Comparison of ENCODE assay signal across 22 cellular contexts in genomic region chr4:45199736-45200135, GRCh38.
DNase-seq lines count a peak whose midpoint lies in the region; ATAC-seq, FAIRE-seq and TF ChIP-seq lines count a peak whose summit lies in the region.
"Had no signal": no experiment of that assay in that cellular context is flagged by ENCODE, and none has a peak within 500 bp of the region (broad histone marks: within the 10 kb centered on the region; RNA-seq: fewer than 3 reads in every experiment).

No MANE protein-coding gene starts in this region.

- H3K4me1 ChIP-seq in BE2C: peaks cover 14% of the 10 kb centered on the region
- H3K4me1 ChIP-seq in foreskin keratinocyte: no peaks in the 10 kb centered on the region
- no peaks in the 10 kb centered on the region for H3K4me1 ChIP-seq in heart right ventricle
- H3K4me1 ChIP-seq: BLaER1 treated with 17β-estradiol and CSF1 and Interleukin-3, amounts not matched to agents 10 nM and 100 nM; Caco-2 had no signal

- no peak for TF ChIP-seq CTCF in BE2C (IDR thresholded peaks at IDR 0.05; ENCODE audit: low read depth, low read length)
- TF ChIP-seq CTCF in foreskin keratinocyte (conservative IDR thresholded peaks at IDR 0.05): no peak
- no peak for TF ChIP-seq CTCF in heart right ventricle (IDR thresholded peaks at IDR 0.05)

- H3K36me3 ChIP-seq in BE2C (no peaks in the 10 kb centered on the region), heart right ventricle (no peaks in the 10 kb centered on the region)
- H3K36me3 ChIP-seq: BLaER1 treated with 17β-estradiol and CSF1 and Interleukin-3, amounts not matched to agents 10 nM and 100 nM had no signal

- peak; percentile 34 for DNase-seq in BE2C
- peak; percentile 73 for DNase-seq in NCI-H226
- peak; percentile 64 to 89 for DNase-seq in foreskin keratinocyte
- DNase-seq in urothelium cell line (ENCODE audit: low spot score): no peak
- no peak for DNase-seq in kidney glomerular epithelial cell (lab: John Stamatoyannopoulos, UW)
- DNase-seq in left cardiac atrium: no peak
- DNase-seq in heart right ventricle: no peak
- DNase-seq: 8988T; ACHN; Caco-2; Calu3; CD4-positive, alpha-beta T cell; CD8-positive, alpha-beta T cell; DMS79 treated with DMSO at 0.1 percent for 48 hours; GF-D8 had no signal

- no peaks in the 10 kb centered on the region for H3K27me3 ChIP-seq in BE2C
- no peaks in the 10 kb centered on the region for H3K27me3 ChIP-seq in foreskin keratinocyte
- H3K27me3 ChIP-seq in heart right ventricle: no peaks in the 10 kb centered on the region
- H3K27me3 ChIP-seq: BLaER1 treated with 17β-estradiol and CSF1 and Interleukin-3, amounts not matched to agents 10 nM and 100 nM had no signal

- H3K4me3 ChIP-seq in BE2C (ENCODE audit: low read depth, low read length): no peak overlapping the region
- H3K4me3 ChIP-seq in heart right ventricle: no peak overlapping the region
- H3K4me3 ChIP-seq: BLaER1 treated with 17β-estradiol and CSF1 and Interleukin-3, amounts not matched to agents 10 nM and 100 nM had no signal

- ATAC-seq in foreskin keratinocyte: no peak
- ATAC-seq in left cardiac atrium: no peak
- ATAC-seq in heart right ventricle: no peak
- ATAC-seq: CD8-positive, alpha-beta T cell had no signal

- 82 to 83% methylated on average over 1 of the region's 1 CpG for WGBS in heart right ventricle, 2 donors

- H3K27ac ChIP-seq in foreskin keratinocyte (no peak overlapping the region), heart right ventricle (no peak overlapping the region)
- H3K27ac ChIP-seq: BLaER1 treated with 17β-estradiol and CSF1 and Interleukin-3, amounts not matched to agents 10 nM and 100 nM; C4-2B had no signal

- no peaks in the 10 kb centered on the region for H3K9me3 ChIP-seq in BE2C
- H3K9me3 ChIP-seq in heart right ventricle: no peaks in the 10 kb centered on the region
- H3K9me3 ChIP-seq: BLaER1 treated with 17β-estradiol and CSF1 and Interleukin-3, amounts not matched to agents 10 nM and 100 nM; Caco-2 had no signal

- FAIRE-seq in urothelium cell line (lab: Jason Lieb, UNC): peak; percentile 83
- FAIRE-seq: A204.1, D721Med, G401.6, GM12891, GM19239 had no signal

- intact Hi-C loops in left cardiac atrium (cut with DNase I): no loop called here
- intact Hi-C loops in heart right ventricle (cut with DNase I): no loop called here

Comparison
In these comparisons a context has a peak if more than half of its experiments do, and no peak if none do; other contexts are left out.
1. DNase-seq: peak in BE2C (single experiment), NCI-H226 (single experiment) and foreskin keratinocyte (2 of 2); none in urothelium cell line (single experiment), kidney glomerular epithelial cell (single experiment), left cardiac atrium (single experiment) and heart right ventricle (0 of 2).